15 cellular contexts compared by ENCODE assay signal in genomic region chr7:54906963-54907362, GRCh38.
"Had no signal": no experiment of that assay in that cellular context is flagged by ENCODE, and none has a peak within 500 bp of the region (broad histone marks: within the 10 kb centered on the region; RNA-seq: fewer than 3 reads in every experiment).

No MANE protein-coding gene starts in this region.

- H3K27ac Mint-ChIP-seq: naive thymus-derived CD8-positive, alpha-beta T cell had no signal

- H3K4me1 ChIP-seq: colonic mucosa, esophagus squamous epithelium, sigmoid colon had no signal

- DNase-seq: colonic mucosa; dermis blood vessel endothelial cell; esophagus squamous epithelium; head of caudate nucleus; left colon; mammary epithelial cell; mucosa of descending colon; naive thymus-derived CD8-positive, alpha-beta T cell; posterior cingulate gyrus; sigmoid colon; small intestine; stimulated activated CD4-positive, alpha-beta T cell treated with anti-CD3 and anti-CD28 coated beads, Interleukin-12 subunit alpha, Interleukin-12 subunit beta, amount 100 ng/mL, for 4 hours; stimulated activated naive CD4-positive, alpha-beta T cell; trophoblast cell had no signal

- H3K4me1 Mint-ChIP-seq: naive thymus-derived CD8-positive, alpha-beta T cell had no signal

- ATAC-seq: left colon; mucosa of descending colon; naive thymus-derived CD8-positive, alpha-beta T cell had no signal

- H3K4me3 ChIP-seq: colonic mucosa, esophagus squamous epithelium, hepatocyte, mucosa of descending colon, sigmoid colon had no signal

- H3K9me3 ChIP-seq: colonic mucosa, esophagus squamous epithelium, mucosa of descending colon had no signal

- H3K27ac ChIP-seq: colonic mucosa, esophagus squamous epithelium, hepatocyte, sigmoid colon had no signal

- H3K27me3 ChIP-seq: colonic mucosa, esophagus squamous epithelium, hepatocyte, sigmoid colon had no signal

- H3K36me3 ChIP-seq: colonic mucosa, esophagus squamous epithelium, sigmoid colon had no signal

- H3K4me3 Mint-ChIP-seq: naive thymus-derived CD8-positive, alpha-beta T cell had no signal
